In genomic region chr11:71138737-71139425, GRCh38 we compare ENCODE assay signal across 8 cellular contexts.
"Had no signal": no experiment of that assay in that cellular context is flagged by ENCODE, and none has a peak within 500 bp of the region (broad histone marks: within the 10 kb centered on the region; RNA-seq: fewer than 3 reads in every experiment).

No MANE protein-coding gene starts in this region.

- H3K9me3 ChIP-seq: lower lobe of right lung had no signal

- H3K27ac ChIP-seq: lower lobe of right lung, skin epidermis, tibial nerve had no signal

- H3K36me3 ChIP-seq: lower lobe of right lung, tibial nerve had no signal

- DNase-seq: activated CD4-positive, alpha-beta T cell treated with anti-CD3 and anti-CD28 coated beads for 48 hours; activated naive CD4-positive, alpha-beta T cell treated with anti-CD3 and anti-CD28 coated beads, Interleukin-2, amount 10 ng/mL, durations not matched to agents 7 days and 5 days; central memory CD4-positive, alpha-beta T cell; lower lobe of right lung; naive B cell; T-helper 9 cell had no signal

- H3K4me3 ChIP-seq: lower lobe of right lung, skin epidermis, tibial nerve had no signal

- H3K27me3 ChIP-seq: tibial nerve had no signal
